In genomic region chr17:7258731-7259554, GRCh38 we compare ENCODE assay signal across 13 cellular contexts. TPM values are rescaled to one million over a fixed set of nuclear protein-coding genes. Genes with fewer than 3 reads are reported as not detected.
A peak's percentile ranks its signal among the peaks of the same experiment; 100 is the strongest.
DNase-seq lines count a peak whose midpoint lies in the region; ATAC-seq and TF ChIP-seq lines count a peak whose summit lies in the region.
"Had no signal": no experiment of that assay in that cellular context is flagged by ENCODE, and none has a peak within 500 bp of the region (broad histone marks: within the 10 kb centered on the region; RNA-seq: fewer than 3 reads in every experiment).

No MANE protein-coding gene starts in this region.

- peaks cover 13% of the 10 kb centered on the region for H3K36me3 Mint-ChIP-seq in activated T-cell treated with anti-CD3 and anti-CD28 coated beads, Interleukin-2, amount 50 U/mL, for 4 hours (ENCODE audit: insufficient read depth)
- H3K36me3 Mint-ChIP-seq in stimulated activated effector memory CD8-positive, alpha-beta T cell treated with anti-CD3 and anti-CD28 coated beads, Interleukin-12 subunit alpha, Interleukin-12 subunit beta, amount 100 ng/mL, for 72 hours = peaks cover 73% of the 10 kb centered on the region

- CTCF ChIA-PET in RWPE1 (lab: Yijun Ruan, JAX) = interaction anchor here (0.7 to 1.0 kb wide), 2 partner anchors 25 to 37 kb away, joined by 3 to 7 read pairs; partner anchors contain the start of gene DVL2

- H3K27ac Mint-ChIP-seq in stimulated activated effector memory CD8-positive, alpha-beta T cell treated with anti-CD3 and anti-CD28 coated beads, Interleukin-12 subunit alpha, Interleukin-12 subunit beta, amount 100 ng/mL, for 72 hours = peak overlapping the region; percentile 40
- H3K27ac Mint-ChIP-seq: memory B cell had no signal

- no peak for ATAC-seq in activated T-cell treated with anti-CD3 and anti-CD28 coated beads, Interleukin-2, amount 50 U/mL, for 4 hours
- ATAC-seq in stimulated activated effector memory CD8-positive, alpha-beta T cell treated with anti-CD3 and anti-CD28 coated beads, Interleukin-12 subunit alpha, Interleukin-12 subunit beta, amount 100 ng/mL, for 72 hours = no peak
- no peak for ATAC-seq in HG03432 (IDR thresholded peaks at IDR 0.05; ENCODE audit: unreplicated experiment)

- no peak overlapping the region for H3K4me3 Mint-ChIP-seq in activated T-cell treated with anti-CD3 and anti-CD28 coated beads, Interleukin-2, amount 50 U/mL, for 4 hours
- H3K4me3 Mint-ChIP-seq in stimulated activated effector memory CD8-positive, alpha-beta T cell treated with anti-CD3 and anti-CD28 coated beads, Interleukin-12 subunit alpha, Interleukin-12 subunit beta, amount 100 ng/mL, for 72 hours = no peak overlapping the region
- H3K4me3 Mint-ChIP-seq: memory B cell had no signal

- H3K4me3 ChIP-seq in fibroblast of the aortic adventitia (ENCODE audit: low read depth, low read length) = no peak overlapping the region
- H3K4me3 ChIP-seq: spleen had no signal

- H3K27me3 Mint-ChIP-seq in activated T-cell treated with anti-CD3 and anti-CD28 coated beads, Interleukin-2, amount 50 U/mL, for 4 hours (ENCODE audit: low read depth) = peaks cover 11% of the 10 kb centered on the region

- peak overlapping the region; percentile 79 for H3K27ac ChIP-seq in RWPE1
- H3K27ac ChIP-seq: spleen had no signal

- peak; percentile 36 to 52 for DNase-seq in activated T-cell treated with anti-CD3 and anti-CD28 coated beads, Interleukin-2, amount 50 U/mL, for 48 hours
- DNase-seq in activated T-cell treated with anti-CD3 and anti-CD28 coated beads, Interleukin-2, amount 50 U/mL, for 4 hours = no peak
- DNase-seq in RWPE1 (ENCODE audit: low spot score) (peak; percentile 39), fibroblast of the aortic adventitia (ENCODE audit: low read depth) (peak; percentile 45), NCI-H2029 treated with DMSO at 0.1 percent for 48 hours (lab: John Stamatoyannopoulos, UW) (no peak), cerebellar nuclear complex (lab: John Stamatoyannopoulos, UW) (no peak)
- no peak for DNase-seq in stimulated activated effector memory CD8-positive, alpha-beta T cell treated with anti-CD3 and anti-CD28 coated beads, Interleukin-12 subunit alpha, Interleukin-12 subunit beta, amount 100 ng/mL, for 72 hours (ENCODE audit: low spot score in 2 of 2)
- DNase-seq: Kasumi-1, NCI-H748 treated with DMSO at 0.1 percent for 48 hours, spleen had no signal

- POLR2A ChIA-PET in RWPE1 (lab: Yijun Ruan, JAX; ENCODE audit: low non-redundant PET) = interaction anchor here (0.5 kb wide), 1 partner anchor 22 kb away, joined by 5 read pairs; the partner anchor contains the start of gene SLC2A4

- TF ChIP-seq CTCF in RWPE1 (conservative IDR thresholded peaks at IDR 0.05; ENCODE audit: low read depth) (no peak), fibroblast of the aortic adventitia (IDR thresholded peaks at IDR 0.05; ENCODE audit: insufficient read depth, low read length) (no peak)

- peaks cover 27% of the 10 kb centered on the region for H3K4me1 Mint-ChIP-seq in activated T-cell treated with anti-CD3 and anti-CD28 coated beads, Interleukin-2, amount 50 U/mL, for 4 hours (ENCODE audit: low read depth)
- peaks cover 32% of the 10 kb centered on the region for H3K4me1 Mint-ChIP-seq in stimulated activated effector memory CD8-positive, alpha-beta T cell treated with anti-CD3 and anti-CD28 coated beads, Interleukin-12 subunit alpha, Interleukin-12 subunit beta, amount 100 ng/mL, for 72 hours

- no peaks in the 10 kb centered on the region for H3K9me3 Mint-ChIP-seq in activated T-cell treated with anti-CD3 and anti-CD28 coated beads, Interleukin-2, amount 50 U/mL, for 4 hours
- H3K9me3 Mint-ChIP-seq in stimulated activated effector memory CD8-positive, alpha-beta T cell treated with anti-CD3 and anti-CD28 coated beads, Interleukin-12 subunit alpha, Interleukin-12 subunit beta, amount 100 ng/mL, for 72 hours = no peaks in the 10 kb centered on the region
- H3K9me3 Mint-ChIP-seq: activated naive CD4-positive, alpha-beta T cell treated with anti-CD3 and anti-CD28 coated beads, Interleukin-2, amount 50 U/mL, for 72 hours; memory B cell had no signal

RNA-seq across cellular contexts. Expression of gene CLDN7, which starts 3.3 kb away (rescaled TPM):
- 1 to 10 TPM in 2 of 3 donors, under 1 TPM in 1; 0.65 to 1.8 (median 1.7) TPM for total RNA-seq in activated T-cell treated with anti-CD3 and anti-CD28 coated beads, Interleukin-2, amount 50 U/mL, for 4 hours
- total RNA-seq in fibroblast of the aortic adventitia (ENCODE audit: low replicate concordance) = 3.0 TPM in 1 of 2 replicates, not detected in the other

RNA-seq across cellular contexts. Expression of gene ELP5, which starts 6.9 kb away (rescaled TPM):
- 100 to 1,000 TPM; 107 to 138 (median 117) TPM for total RNA-seq in activated T-cell treated with anti-CD3 and anti-CD28 coated beads, Interleukin-2, amount 50 U/mL, for 4 hours
- 31.6 and 35.6 TPM in 2 replicates for total RNA-seq in fibroblast of the aortic adventitia (ENCODE audit: low replicate concordance)

RNA-seq across cellular contexts. Expression of gene CTDNEP1, which starts 7.4 kb away (rescaled TPM):
- 100 to 1,000 TPM; 190 to 210 (median 196) TPM for total RNA-seq in activated T-cell treated with anti-CD3 and anti-CD28 coated beads, Interleukin-2, amount 50 U/mL, for 4 hours
- 15.3 and 41.2 TPM in 2 replicates for total RNA-seq in fibroblast of the aortic adventitia (ENCODE audit: low replicate concordance)

RNA-seq across cellular contexts. Expression of gene GABARAP, which starts 16.7 kb away (rescaled TPM):
- 100 to 1,000 TPM; 114 to 136 (median 133) TPM for total RNA-seq in activated T-cell treated with anti-CD3 and anti-CD28 coated beads, Interleukin-2, amount 50 U/mL, for 4 hours
- 293 and 420 TPM in 2 replicates for total RNA-seq in fibroblast of the aortic adventitia (ENCODE audit: low replicate concordance)

RNA-seq across cellular contexts. Expression of gene PHF23, which starts 19.7 kb away (rescaled TPM):
- 10 to 100 TPM; 42.6 to 47.6 (median 43.0) TPM for total RNA-seq in activated T-cell treated with anti-CD3 and anti-CD28 coated beads, Interleukin-2, amount 50 U/mL, for 4 hours
- total RNA-seq in fibroblast of the aortic adventitia (ENCODE audit: low replicate concordance) = 26.7 and 40.3 TPM in 2 replicates

Comparison
In these comparisons a context has a peak if more than half of its experiments do, and no peak if none do; other contexts are left out.
1. DNase-seq: peak in activated T-cell treated with anti-CD3 and anti-CD28 coated beads, Interleukin-2, amount 50 U/mL, for 48 hours (2 of 2), RWPE1 (single experiment) and fibroblast of the aortic adventitia (single experiment); none in activated T-cell treated with anti-CD3 and anti-CD28 coated beads, Interleukin-2, amount 50 U/mL, for 4 hours (single experiment), stimulated activated effector memory CD8-positive, alpha-beta T cell treated with anti-CD3 and anti-CD28 coated beads, Interleukin-12 subunit alpha, Interleukin-12 subunit beta, amount 100 ng/mL, for 72 hours (0 of 2), NCI-H2029 treated with DMSO at 0.1 percent for 48 hours (single experiment) and cerebellar nuclear complex (0 of 2).